18 cellular contexts compared by ENCODE assay signal in genomic region chr5:96922452-96923244, GRCh38. TPM values are rescaled to one million over a fixed set of nuclear protein-coding genes. Genes with fewer than 3 reads are reported as not detected.
DNase-seq lines count a peak whose midpoint lies in the region; ATAC-seq and TF ChIP-seq lines count a peak whose summit lies in the region.
"Had no signal": no experiment of that assay in that cellular context is flagged by ENCODE, and none has a peak within 500 bp of the region (broad histone marks: within the 10 kb centered on the region; RNA-seq: fewer than 3 reads in every experiment).

No MANE protein-coding gene starts in this region.

- H3K36me3 Mint-ChIP-seq in central memory CD8-positive, alpha-beta T cell (ENCODE audit: insufficient read depth): peaks cover 19% of the 10 kb centered on the region
- H3K36me3 Mint-ChIP-seq in stimulated activated naive B cell treated with anti-CD40 and anti-IgM and Interleukin-4, amounts not matched to agents 10 μg/mL and 1 μg/mL and 100 μg/mL, for 72 hours: peaks cover 7 to 10% of the 10 kb centered on the region in 2 donors

- H3K27ac ChIP-seq in right atrium auricular region (peak overlapping the region; percentile 17 to 64), ascending aorta (no peak overlapping the region)

- ATAC-seq in Right ventricle myocardium superior (ENCODE audit: poor library complexity) (no peak), HG02973 (IDR thresholded peaks at IDR 0.05; ENCODE audit: unreplicated experiment) (peak; percentile 29)
- no peak for ATAC-seq in central memory CD8-positive, alpha-beta T cell (replicated peaks; ENCODE audit: extremely low read depth, poor library complexity, severe bottlenecking)
- ATAC-seq in stimulated activated naive B cell treated with anti-CD40 and anti-IgM and Interleukin-4, amounts not matched to agents 10 μg/mL and 1 μg/mL and 100 μg/mL, for 72 hours (replicated peaks): no peak

- intact Hi-C loops in Right ventricle myocardium superior (cut with DNase I): no loop called here
- intact Hi-C loops in ascending aorta (cut with DNase I): no loop called here

- H3K9me3 ChIP-seq in right atrium auricular region (no peaks in the 10 kb centered on the region), ascending aorta (no peaks in the 10 kb centered on the region)

- H3K36me3 ChIP-seq in right atrium auricular region (no peaks in the 10 kb centered on the region), ascending aorta (no peaks in the 10 kb centered on the region)

- no peaks in the 10 kb centered on the region for H3K9me3 Mint-ChIP-seq in central memory CD8-positive, alpha-beta T cell
- H3K9me3 Mint-ChIP-seq in stimulated activated naive B cell treated with anti-CD40 and anti-IgM and Interleukin-4, amounts not matched to agents 10 μg/mL and 1 μg/mL and 100 μg/mL, for 72 hours: no peaks in the 10 kb centered on the region
- H3K9me3 Mint-ChIP-seq: HFFc6; T-helper 1 cell treated with Interleukin-12 subunit alpha and Interleukin-12 subunit beta and Interleukin-4 antibody, amounts not matched to agents 30 μg/mL and 1 μg/mL, for 36 hours had no signal

- DNase-seq in right atrium auricular region (ENCODE audit: low spot score) (no peak), Right ventricle myocardium superior (no peak), ascending aorta (ENCODE audit: low spot score in 2 of 2) (no peak), amygdala (lab: John Stamatoyannopoulos, UW) (no peak)
- no peak for DNase-seq in central memory CD8-positive, alpha-beta T cell (ENCODE audit: low spot score in 2 of 2)
- no peak for DNase-seq in stimulated activated naive B cell treated with anti-CD40 and anti-IgM and Interleukin-4, amounts not matched to agents 10 μg/mL and 1 μg/mL and 100 μg/mL, for 72 hours
- DNase-seq in stimulated activated CD8-positive, alpha-beta memory T cell treated with anti-CD3 and anti-CD28 coated beads, Interleukin-4, amount 100 ng/mL, for 48 hours: no peak
- DNase-seq: activated CD4-positive, alpha-beta T cell treated with anti-CD3 and anti-CD28 coated beads for 1 hour; activated T-cell treated with anti-CD3 and anti-CD28 coated beads, Interleukin-2, amount 50 U/mL, for 1 hour; effector CD8-positive, alpha-beta T cell; HFFc6; NCI-H1694; NCI-H69; nucleus accumbens; RPMI8226; substantia nigra had no signal

- TF ChIP-seq CTCF in right atrium auricular region (IDR thresholded peaks at IDR 0.05) (no peak), ascending aorta (IDR thresholded peaks at IDR 0.05) (no peak)

- peak overlapping the region; percentile 82 for H3K27ac Mint-ChIP-seq in central memory CD8-positive, alpha-beta T cell (ENCODE audit: low read depth)
- H3K27ac Mint-ChIP-seq in stimulated activated naive B cell treated with anti-CD40 and anti-IgM and Interleukin-4, amounts not matched to agents 10 μg/mL and 1 μg/mL and 100 μg/mL, for 72 hours: peak overlapping the region; percentile 47
- H3K27ac Mint-ChIP-seq: HFFc6; T-helper 1 cell treated with Interleukin-12 subunit alpha and Interleukin-12 subunit beta and Interleukin-4 antibody, amounts not matched to agents 30 μg/mL and 1 μg/mL, for 36 hours had no signal

- no peaks in the 10 kb centered on the region for H3K27me3 Mint-ChIP-seq in central memory CD8-positive, alpha-beta T cell
- no peaks in the 10 kb centered on the region for H3K27me3 Mint-ChIP-seq in stimulated activated naive B cell treated with anti-CD40 and anti-IgM and Interleukin-4, amounts not matched to agents 10 μg/mL and 1 μg/mL and 100 μg/mL, for 72 hours

- H3K4me1 Mint-ChIP-seq in central memory CD8-positive, alpha-beta T cell: no peaks in the 10 kb centered on the region
- H3K4me1 Mint-ChIP-seq in stimulated activated naive B cell treated with anti-CD40 and anti-IgM and Interleukin-4, amounts not matched to agents 10 μg/mL and 1 μg/mL and 100 μg/mL, for 72 hours: peaks cover 11 to 33% of the 10 kb centered on the region in 2 donors

- H3K4me3 Mint-ChIP-seq in central memory CD8-positive, alpha-beta T cell: no peak overlapping the region
- peak overlapping the region; percentile 39 to 65 for H3K4me3 Mint-ChIP-seq in stimulated activated naive B cell treated with anti-CD40 and anti-IgM and Interleukin-4, amounts not matched to agents 10 μg/mL and 1 μg/mL and 100 μg/mL, for 72 hours
- H3K4me3 Mint-ChIP-seq: HFFc6; T-helper 1 cell treated with Interleukin-12 subunit alpha and Interleukin-12 subunit beta and Interleukin-4 antibody, amounts not matched to agents 30 μg/mL and 1 μg/mL, for 36 hours had no signal

- H3K4me1 ChIP-seq in right atrium auricular region: no peaks in the 10 kb centered on the region
- H3K4me1 ChIP-seq in ascending aorta: no peaks in the 10 kb centered on the region

- no peaks in the 10 kb centered on the region for H3K27me3 ChIP-seq in right atrium auricular region
- no peaks in the 10 kb centered on the region for H3K27me3 ChIP-seq in ascending aorta

- H3K4me3 ChIP-seq in right atrium auricular region: no peak overlapping the region
- H3K4me3 ChIP-seq in ascending aorta: no peak overlapping the region

RNA-seq across cellular contexts. Expression of gene LNPEP, which starts 13.2 kb away (rescaled TPM):
- total RNA-seq in right atrium auricular region (10 to 100 TPM; 50.2 to 60.0 TPM), Right ventricle myocardium superior (44.4 TPM), ascending aorta (35.3 TPM)

RNA-seq across cellular contexts. Expression of gene ERAP2, which starts 46.3 kb away (rescaled TPM):
- 1 to 10 TPM; 5.5 to 5.9 TPM for total RNA-seq in right atrium auricular region
- total RNA-seq in Right ventricle myocardium superior: 5.3 TPM
- total RNA-seq in ascending aorta: 20.6 TPM

Comparison
In these comparisons a context has a peak if more than half of its experiments do, and no peak if none do; other contexts are left out.
1. H3K27ac ChIP-seq: peak in right atrium auricular region (2 of 2); none in ascending aorta (0 of 2).